Comparison of ENCODE assay signal across 27 cellular contexts in the genomic region with DNA sequence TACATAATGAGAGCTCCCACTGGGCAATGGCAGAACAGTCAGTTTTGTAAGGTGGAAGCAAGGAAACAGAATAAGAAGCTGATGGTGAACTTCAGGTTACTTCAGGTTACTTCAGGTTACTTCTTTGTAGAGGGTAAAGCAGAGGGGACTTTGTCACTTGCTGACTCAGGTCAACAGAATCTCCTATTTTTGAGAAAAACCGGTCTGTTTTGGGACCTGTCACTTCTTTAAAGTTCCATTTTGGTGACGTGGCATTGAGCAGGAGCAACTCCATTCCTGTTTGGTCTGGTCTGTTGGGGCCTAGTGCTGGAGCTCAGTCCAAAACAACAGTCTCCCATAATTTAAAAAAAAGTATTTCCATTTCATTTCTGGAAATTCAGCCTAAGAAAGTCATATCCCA.
"Had no signal": no experiment of that assay in that cellular context is flagged by ENCODE, and none has a peak within 500 bp of the region (broad histone marks: within the 10 kb centered on the region; RNA-seq: fewer than 3 reads in every experiment).

No MANE protein-coding gene starts in this region.

- H3K36me3 ChIP-seq: cardiac muscle cell, pancreas had no signal

- H3K27me3 Mint-ChIP-seq: activated CD4-positive, alpha-beta T cell treated with anti-CD3 and anti-CD28 coated beads, Interleukin-2, amount 10 ng/mL, durations not matched to agents 7 days and 5 days; activated CD8-positive, alpha-beta T cell treated with anti-CD3 and anti-CD28 coated beads for 36 hours; activated naive CD8-positive, alpha-beta T cell; activated T-helper 17 cell treated with anti-CD3 and anti-CD28 coated beads, Interleukin-2, amount 50 U/mL, for 72 hours; brain; naive thymus-derived CD4-positive, alpha-beta T cell had no signal

- H3K9me3 ChIP-seq: pancreas, psoas muscle had no signal

- DNase-seq: activated CD4-positive, alpha-beta T cell treated with anti-CD3 and anti-CD28 coated beads, Interleukin-2, amount 10 ng/mL, durations not matched to agents 7 days and 5 days; activated CD4-positive, CD25-positive, alpha-beta regulatory T cell treated with anti-CD3 and anti-CD28 coated beads, Interleukin-2, amount 50 U/mL, for 72 hours; activated CD8-positive, alpha-beta T cell treated with anti-CD3 and anti-CD28 coated beads for 36 hours; activated T-cell treated with anti-CD3 and anti-CD28 coated beads, Interleukin-2, amount 50 U/mL, for 4 hours; anterior cingulate cortex; effector memory CD4-positive, alpha-beta T cell; foreskin fibroblast; hypothalamus; immature natural killer cell; midbrain; naive thymus-derived CD4-positive, alpha-beta T cell; nucleus accumbens; pancreas; stimulated activated CD4-positive, alpha-beta T cell treated with anti-CD3 and anti-CD28 coated beads, Interleukin-15, amount 100 ng/mL, for 24 hours; stimulated activated naive CD4-positive, alpha-beta T cell treated with Interleukin-2 at 50 U/mL for 16 hours; T1000; WERI-Rb-1 had no signal

- ATAC-seq: activated CD8-positive, alpha-beta T cell treated with anti-CD3 and anti-CD28 coated beads for 36 hours; activated T-cell treated with anti-CD3 and anti-CD28 coated beads, Interleukin-2, amount 50 U/mL, for 4 hours; activated T-helper 17 cell treated with anti-CD3 and anti-CD28 coated beads, Interleukin-2, amount 50 U/mL, for 72 hours; naive thymus-derived CD4-positive, alpha-beta T cell; pancreas; psoas muscle had no signal

- H3K4me3 ChIP-seq: cardiac muscle cell, coronary artery, dorsolateral prefrontal cortex, pancreas, psoas muscle, tibial nerve had no signal

- H3K27ac Mint-ChIP-seq: activated CD4-positive, alpha-beta T cell treated with anti-CD3 and anti-CD28 coated beads, Interleukin-2, amount 10 ng/mL, durations not matched to agents 7 days and 5 days; activated CD8-positive, alpha-beta T cell treated with anti-CD3 and anti-CD28 coated beads for 36 hours; activated naive CD8-positive, alpha-beta T cell; activated T-helper 17 cell treated with anti-CD3 and anti-CD28 coated beads, Interleukin-2, amount 50 U/mL, for 72 hours; brain; immature natural killer cell; T-helper 1 cell treated with Interleukin-12 subunit alpha and Interleukin-12 subunit beta and Interleukin-4 antibody, amounts not matched to agents 30 μg/mL and 1 μg/mL, for 36 hours had no signal

- H3K27ac ChIP-seq: coronary artery, dorsolateral prefrontal cortex, psoas muscle, tibial nerve, WERI-Rb-1 had no signal

- FAIRE-seq: pancreas had no signal

- H3K27me3 ChIP-seq: cardiac muscle cell, dorsolateral prefrontal cortex, pancreas, tibial nerve had no signal

- H3K9me3 Mint-ChIP-seq: activated CD4-positive, alpha-beta T cell treated with anti-CD3 and anti-CD28 coated beads, Interleukin-2, amount 10 ng/mL, durations not matched to agents 7 days and 5 days; activated CD8-positive, alpha-beta T cell treated with anti-CD3 and anti-CD28 coated beads for 36 hours; activated T-cell treated with anti-CD3 and anti-CD28 coated beads, Interleukin-2, amount 50 U/mL, for 4 hours; activated T-helper 17 cell treated with anti-CD3 and anti-CD28 coated beads, Interleukin-2, amount 50 U/mL, for 72 hours; immature natural killer cell; neural crest cell; T-helper 1 cell treated with Interleukin-12 subunit alpha and Interleukin-12 subunit beta and Interleukin-4 antibody, amounts not matched to agents 30 μg/mL and 1 μg/mL, for 36 hours had no signal

- H3K4me3 Mint-ChIP-seq: activated CD4-positive, alpha-beta T cell treated with anti-CD3 and anti-CD28 coated beads, Interleukin-2, amount 10 ng/mL, durations not matched to agents 7 days and 5 days; activated CD8-positive, alpha-beta T cell treated with anti-CD3 and anti-CD28 coated beads for 36 hours; activated naive CD8-positive, alpha-beta T cell; activated T-cell treated with anti-CD3 and anti-CD28 coated beads, Interleukin-2, amount 50 U/mL, for 4 hours; activated T-helper 17 cell treated with anti-CD3 and anti-CD28 coated beads, Interleukin-2, amount 50 U/mL, for 72 hours; brain; immature natural killer cell; naive thymus-derived CD4-positive, alpha-beta T cell; neural crest cell; T-helper 1 cell treated with Interleukin-12 subunit alpha and Interleukin-12 subunit beta and Interleukin-4 antibody, amounts not matched to agents 30 μg/mL and 1 μg/mL, for 36 hours had no signal
